Comparison of ENCODE assay signal across 8 cellular contexts in the genomic region with DNA sequence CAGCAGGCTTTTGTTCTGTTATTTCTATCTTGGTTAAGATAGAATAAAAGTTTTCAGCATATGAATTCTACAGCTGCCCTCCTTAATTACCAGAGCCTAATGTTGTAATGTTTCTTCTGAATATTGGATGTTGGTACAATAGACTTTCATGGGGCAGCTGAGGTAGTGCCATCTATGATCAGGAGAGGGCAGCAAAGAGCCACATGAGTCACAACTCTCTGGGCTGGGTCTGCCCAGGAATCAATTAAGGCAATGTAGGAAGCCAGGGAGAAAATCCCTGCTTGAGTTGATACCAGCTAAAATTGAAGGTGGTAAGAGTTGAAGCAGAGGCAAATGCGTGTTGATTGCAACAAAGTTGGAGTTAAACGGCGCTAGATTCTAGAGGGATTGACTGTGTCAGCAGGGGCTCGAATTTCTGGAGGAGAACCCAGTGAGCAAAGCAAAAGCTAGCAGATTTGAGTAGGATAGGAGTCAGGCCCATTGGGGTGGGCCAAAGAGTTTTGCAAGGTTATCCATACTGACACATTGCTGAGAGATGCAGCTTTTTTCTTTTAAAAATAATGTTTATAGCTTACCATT. TPM values are rescaled to one million over a fixed set of nuclear protein-coding genes. Genes with fewer than 3 reads are reported as not detected.
DNase-seq lines count a peak whose midpoint lies in the region; ATAC-seq and TF ChIP-seq lines count a peak whose summit lies in the region.

No MANE protein-coding gene starts in this region.

- no peaks in the 10 kb centered on the region for H3K9me3 Mint-ChIP-seq in naive thymus-derived CD8-positive, alpha-beta T cell
- H3K9me3 Mint-ChIP-seq in stimulated activated naive CD8-positive, alpha-beta T cell treated with anti-CD3 and anti-CD28 coated beads, Interleukin-15, amount 100 ng/mL, for 72 hours: no peaks in the 10 kb centered on the region

- POLR2A ChIA-PET in naive thymus-derived CD8-positive, alpha-beta T cell (lab: Charles Lee): no interaction called here

- no peak overlapping the region for H3K4me3 ChIP-seq in AG10803 (ENCODE audit: low read length)

- DNase-seq in AG10803 (ENCODE audit: low read depth) (peak; percentile 54), NOMO-1 treated with dmso at 0.1 percent for 144 hours (lab: John Stamatoyannopoulos, UW; ENCODE audit: unreplicated experiment) (peak; percentile 8), erythroblast (lab: John Stamatoyannopoulos, UW) (peak; percentile 47 to 70)
- DNase-seq in activated CD8-positive, alpha-beta memory T cell treated with anti-CD3 and anti-CD28 coated beads, Interleukin-2, amount 50 U/mL, for 48 hours: peak; percentile 74
- peak in 8 of 10 donors; percentile 21 to 47 (median 38) for DNase-seq in naive thymus-derived CD8-positive, alpha-beta T cell
- DNase-seq in stimulated activated naive CD8-positive, alpha-beta T cell treated with anti-CD3 and anti-CD28 coated beads, Interleukin-15, amount 100 ng/mL, for 72 hours: peak; percentile 46 to 47

- peaks cover 0 to 6% (median 1%) of the 10 kb centered on the region in 4 donors for H3K4me1 Mint-ChIP-seq in naive thymus-derived CD8-positive, alpha-beta T cell
- peaks cover 5% of the 10 kb centered on the region for H3K4me1 Mint-ChIP-seq in stimulated activated naive CD8-positive, alpha-beta T cell treated with anti-CD3 and anti-CD28 coated beads, Interleukin-15, amount 100 ng/mL, for 72 hours

- H3K27ac Mint-ChIP-seq in naive thymus-derived CD8-positive, alpha-beta T cell: no peak overlapping the region
- H3K27ac Mint-ChIP-seq in stimulated activated naive CD8-positive, alpha-beta T cell treated with anti-CD3 and anti-CD28 coated beads, Interleukin-15, amount 100 ng/mL, for 72 hours: no peak overlapping the region

- no peak for TF ChIP-seq POLR2A in erythroblast (IDR thresholded peaks at IDR 0.05; ENCODE audit: low read length)

- no peak overlapping the region for H3K4me3 Mint-ChIP-seq in naive thymus-derived CD8-positive, alpha-beta T cell
- no peak overlapping the region for H3K4me3 Mint-ChIP-seq in stimulated activated naive CD8-positive, alpha-beta T cell treated with anti-CD3 and anti-CD28 coated beads, Interleukin-15, amount 100 ng/mL, for 72 hours

- TF ChIP-seq CTCF in AG10803 (conservative IDR thresholded peaks at IDR 0.05; ENCODE audit: low read length): peak; percentile 91

- peak; percentile 67 for ATAC-seq in GM18870 (IDR thresholded peaks at IDR 0.05; ENCODE audit: unreplicated experiment)
- peak; percentile 86 for ATAC-seq in HG03342 (IDR thresholded peaks at IDR 0.05; ENCODE audit: unreplicated experiment)
- ATAC-seq in naive thymus-derived CD8-positive, alpha-beta T cell: peak; percentile 68 to 72
- peak; percentile 75 for ATAC-seq in stimulated activated naive CD8-positive, alpha-beta T cell treated with anti-CD3 and anti-CD28 coated beads, Interleukin-15, amount 100 ng/mL, for 72 hours

- H3K36me3 Mint-ChIP-seq in naive thymus-derived CD8-positive, alpha-beta T cell: no peaks in the 10 kb centered on the region

- H3K27me3 Mint-ChIP-seq in naive thymus-derived CD8-positive, alpha-beta T cell: peaks cover 0 to 11% (median 8%) of the 10 kb centered on the region in 5 donors
- peaks cover 30% of the 10 kb centered on the region for H3K27me3 Mint-ChIP-seq in stimulated activated naive CD8-positive, alpha-beta T cell treated with anti-CD3 and anti-CD28 coated beads, Interleukin-15, amount 100 ng/mL, for 72 hours

RNA-seq across cellular contexts. Expression of gene MC5R, which starts 10.6 kb away (rescaled TPM):
- total RNA-seq in naive thymus-derived CD8-positive, alpha-beta T cell: not detected
- polyA plus RNA-seq in naive thymus-derived CD8-positive, alpha-beta T cell: not detected

Comparison
In these comparisons a context has a peak if more than half of its experiments do, and no peak if none do; other contexts are left out.
1. DNase-seq: peak in every context shown above with its lines; median percentile 74 in activated CD8-positive, alpha-beta memory T cell treated with anti-CD3 and anti-CD28 coated beads, Interleukin-2, amount 50 U/mL, for 48 hours; 58 in erythroblast; 54 in AG10803; 46 in stimulated activated naive CD8-positive, alpha-beta T cell treated with anti-CD3 and anti-CD28 coated beads, Interleukin-15, amount 100 ng/mL, for 72 hours; 38 in naive thymus-derived CD8-positive, alpha-beta T cell; 8 in NOMO-1 treated with dmso at 0.1 percent for 144 hours.